In genomic region chr2:145026456-145027072, GRCh38 we compare ENCODE assay signal across 16 cellular contexts.
A peak's percentile ranks its signal among the peaks of the same experiment; 100 is the strongest.
DNase-seq lines count a peak whose midpoint lies in the region; ATAC-seq and TF ChIP-seq lines count a peak whose summit lies in the region.
"Had no signal": no experiment of that assay in that cellular context is flagged by ENCODE, and none has a peak within 500 bp of the region (broad histone marks: within the 10 kb centered on the region; RNA-seq: fewer than 3 reads in every experiment).

No MANE protein-coding gene starts in this region.

- no peaks in the 10 kb centered on the region for H3K79me1 ChIP-seq in H9 (ENCODE audit: insufficient read depth, low read depth, low read length, poor library complexity, severe bottlenecking)

- H3K9me3 ChIP-seq in DND-41 (ENCODE audit: insufficient read depth, low read length, severe bottlenecking) (no peaks in the 10 kb centered on the region), H9 (ENCODE audit: control insufficient read depth, low read depth, low read length) (no peaks in the 10 kb centered on the region)
- H3K9me3 ChIP-seq in CD8-positive, alpha-beta memory T cell (ENCODE audit: low read length): no peaks in the 10 kb centered on the region
- H3K9me3 ChIP-seq: BLaER1 treated with 17β-estradiol and CSF1 and Interleukin-3, amounts not matched to agents 10 nM and 100 nM; MG63; SJSA1 had no signal

- no peak overlapping the region for H2BK120ac ChIP-seq in H9 (ENCODE audit: low read depth, low read length, poor library complexity, severe bottlenecking)

- DNase-seq in DND-41: no peak
- peak; percentile 71 for DNase-seq in RPMI7951 (ENCODE audit: low read depth)
- DNase-seq in foreskin melanocyte: peak; percentile 90
- DNase-seq in osteocyte (ENCODE audit: extremely low spot score, unreplicated experiment): no peak
- DNase-seq in natural killer cell: no peak
- DNase-seq in H9: no peak
- no peak for DNase-seq in CD8-positive, alpha-beta memory T cell
- DNase-seq: COR-L47, DMS53, MG63, NCI-H1105, NCI-H1694 treated with DMSO at 0.1 percent for 48 hours, NCI-H69 had no signal

- H3K27me3 ChIP-seq in DND-41 (ENCODE audit: insufficient read depth, low read length, poor library complexity) (no peaks in the 10 kb centered on the region), H9 (ENCODE audit: insufficient read depth, low read length) (no peaks in the 10 kb centered on the region)
- no peaks in the 10 kb centered on the region for H3K27me3 ChIP-seq in CD8-positive, alpha-beta memory T cell (ENCODE audit: insufficient read depth, low read length, poor library complexity, severe bottlenecking)
- H3K27me3 ChIP-seq: BLaER1 treated with 17β-estradiol and CSF1 and Interleukin-3, amounts not matched to agents 10 nM and 100 nM; MG63; SJSA1 had no signal

- peaks cover 82% of the 10 kb centered on the region for H3K4me1 Mint-ChIP-seq in osteocyte (ENCODE audit: unreplicated experiment)
- H3K4me1 Mint-ChIP-seq in natural killer cell: peaks cover 6 to 9% of the 10 kb centered on the region in 2 donors
- H3K4me1 Mint-ChIP-seq in H9: peaks cover 13% of the 10 kb centered on the region in 2 experiments
- H3K4me1 Mint-ChIP-seq in CD8-positive, alpha-beta memory T cell: no peaks in the 10 kb centered on the region

- H3K4me1 ChIP-seq in DND-41 (ENCODE audit: insufficient read depth, low read length) (peaks cover 10% of the 10 kb centered on the region; the same call in 1 of the 2 replicates), H9 (ENCODE audit: insufficient read depth, low read length) (peaks cover 2% of the 10 kb centered on the region; the same call in 1 of the 2 replicates)
- no peaks in the 10 kb centered on the region for H3K4me1 ChIP-seq in CD8-positive, alpha-beta memory T cell (ENCODE audit: insufficient read depth, low read length)
- H3K4me1 ChIP-seq: SJSA1 had no signal

- no peak overlapping the region for H2BK15ac ChIP-seq in H9 (ENCODE audit: low read depth, low read length)

- no peak overlapping the region for H3K4me3 ChIP-seq in DND-41 (ENCODE audit: low read depth in 1 of 2, low read length in 2 of 2)
- H3K4me3 ChIP-seq in CD8-positive, alpha-beta memory T cell (ENCODE audit: low read length): no peak overlapping the region
- H3K4me3 ChIP-seq: BLaER1 treated with 17β-estradiol and CSF1 and Interleukin-3, amounts not matched to agents 10 nM and 100 nM; GM12878; MG63; SJSA1 had no signal

- no peaks in the 10 kb centered on the region for H3K27me3 Mint-ChIP-seq in osteocyte (ENCODE audit: unreplicated experiment)
- peaks cover 5 to 8% of the 10 kb centered on the region in 2 donors for H3K27me3 Mint-ChIP-seq in natural killer cell (ENCODE audit: low read depth in 2 of 2)
- no peaks in the 10 kb centered on the region for H3K27me3 Mint-ChIP-seq in H9 (ENCODE audit: low read depth)
- H3K27me3 Mint-ChIP-seq in CD8-positive, alpha-beta memory T cell: peaks cover 2 to 12% of the 10 kb centered on the region in 2 donors

- peak overlapping the region; percentile 94 for H3K27ac Mint-ChIP-seq in osteocyte (ENCODE audit: unreplicated experiment)
- H3K27ac Mint-ChIP-seq in natural killer cell: no peak overlapping the region
- peak overlapping the region in 1 of 3 experiments; percentile 58; a peak in 1 of 7 replicates for H3K27ac Mint-ChIP-seq in H9
- H3K27ac Mint-ChIP-seq in CD8-positive, alpha-beta memory T cell: no peak overlapping the region

- H3K56ac ChIP-seq in H9 (ENCODE audit: insufficient read length, low read depth, low read length): no peak overlapping the region

- H3K27ac ChIP-seq in DND-41 (ENCODE audit: low read length) (no peak overlapping the region), H9 (ENCODE audit: insufficient read length, low read depth, low read length) (no peak overlapping the region)
- H3K27ac ChIP-seq in CD8-positive, alpha-beta memory T cell (ENCODE audit: low read depth, low read length): no peak overlapping the region
- H3K27ac ChIP-seq: BLaER1 treated with 17β-estradiol and CSF1 and Interleukin-3, amounts not matched to agents 10 nM and 100 nM; SJSA1 had no signal

- H2AK5ac ChIP-seq in H9 (ENCODE audit: insufficient read length, low read length): no peak overlapping the region

- H3K9me3 Mint-ChIP-seq in osteocyte (ENCODE audit: unreplicated experiment) (no peaks in the 10 kb centered on the region), natural killer cell (no peaks in the 10 kb centered on the region), H9 (no peaks in the 10 kb centered on the region)
- H3K9me3 Mint-ChIP-seq in CD8-positive, alpha-beta memory T cell: peaks cover 0 to 2% (median 0%) of the 10 kb centered on the region in 5 donors

- POLR2A ChIA-PET in CD8-positive, alpha-beta memory T cell (lab: Charles Lee): no interaction called here

- H3K79me2 ChIP-seq in DND-41 (ENCODE audit: insufficient read depth, low read length) (no peaks in the 10 kb centered on the region), H9 (ENCODE audit: insufficient read depth, low read length) (no peaks in the 10 kb centered on the region)

- no peak overlapping the region for H3K14ac ChIP-seq in H9 (ENCODE audit: insufficient read depth, low read length)

- H3K4ac ChIP-seq in H9 (ENCODE audit: low read depth, low read length): no peak overlapping the region

- H3K23ac ChIP-seq in H9 (ENCODE audit: insufficient read length, low read depth, low read length): no peak overlapping the region

- H3K36me3 Mint-ChIP-seq in osteocyte (ENCODE audit: unreplicated experiment) (no peaks in the 10 kb centered on the region), natural killer cell (no peaks in the 10 kb centered on the region), H9 (ENCODE audit: insufficient read depth in 1 of 3, low read depth in 3 of 3) (no peaks in the 10 kb centered on the region)
- peaks cover 0 to 4% (median 0%) of the 10 kb centered on the region in 3 donors for H3K36me3 Mint-ChIP-seq in CD8-positive, alpha-beta memory T cell

- no peak overlapping the region for H2BK5ac ChIP-seq in H9 (ENCODE audit: insufficient read length, low read length)

- no peaks in the 10 kb centered on the region for H3K23me2 ChIP-seq in H9 (ENCODE audit: insufficient read length, low read depth, low read length, poor library complexity, severe bottlenecking)

- no peak overlapping the region for H4K91ac ChIP-seq in H9 (ENCODE audit: insufficient read length, low read depth, low read length)

- no peak overlapping the region for H2AFZ ChIP-seq in DND-41 (ENCODE audit: low read depth, low read length)
- H2AFZ ChIP-seq in H9 (ENCODE audit: low read length): no peak overlapping the region

- H3T11ph ChIP-seq in H9 (ENCODE audit: low read length): no peak overlapping the region

- H4K20me1 ChIP-seq in DND-41 (ENCODE audit: insufficient read depth, low read length) (no peaks in the 10 kb centered on the region), H9 (ENCODE audit: control insufficient read depth, insufficient read depth, insufficient read length) (no peaks in the 10 kb centered on the region)
- H4K20me1 ChIP-seq: BLaER1 treated with 17β-estradiol and CSF1 and Interleukin-3, amounts not matched to agents 10 nM and 100 nM had no signal

- H3K4me2 ChIP-seq in DND-41 (ENCODE audit: insufficient read depth, low read length) (no peak overlapping the region), H9 (ENCODE audit: insufficient read depth, insufficient read length, low read length) (no peak overlapping the region)
- H3K4me2 ChIP-seq: BLaER1 treated with 17β-estradiol and CSF1 and Interleukin-3, amounts not matched to agents 10 nM and 100 nM had no signal

- CTCF ChIA-PET in CD8-positive, alpha-beta memory T cell (lab: Charles Lee): no interaction called here

- peak; percentile 56; the same call in 1 of the 3 replicates for ATAC-seq in DND-41 (ENCODE audit: insufficient read depth, low read depth)
- no peak for ATAC-seq in natural killer cell
- ATAC-seq: GM12878 had no signal

- H4K8ac ChIP-seq in H9 (replicated peaks; ENCODE audit: insufficient read length, low read depth, low read length): no peak overlapping the region

- intact Hi-C loops in natural killer cell (cut with micrococcal nuclease): no loop called here

- TF ChIP-seq CTCF in DND-41 (IDR thresholded peaks at IDR 0.05; ENCODE audit: borderline replicate concordance, extremely low read depth, low read length, poor library complexity, severe bottlenecking): no peak
- TF ChIP-seq CTCF in osteocyte (IDR thresholded peaks at IDR 0.05): no peak
- TF ChIP-seq CTCF in natural killer cell (IDR thresholded peaks at IDR 0.05): no peak
- TF ChIP-seq CTCF in H9 (conservative IDR thresholded peaks at IDR 0.05): no peak

- WGBS in H9 (ENCODE audit: extremely low coverage, insufficient read length, low lambda C conversion rate): no CpG with 5 or more reads among the region's 8 CpGs

- H3K4me3 Mint-ChIP-seq in osteocyte (ENCODE audit: unreplicated experiment): peak overlapping the region; percentile 40
- H3K4me3 Mint-ChIP-seq in natural killer cell: no peak overlapping the region
- H3K4me3 Mint-ChIP-seq in H9: no peak overlapping the region
- no peak overlapping the region for H3K4me3 Mint-ChIP-seq in CD8-positive, alpha-beta memory T cell

- H4K5ac ChIP-seq in H9 (ENCODE audit: insufficient read length, low read depth, low read length): no peak overlapping the region

- no peak overlapping the region for H3K18ac ChIP-seq in H9 (ENCODE audit: insufficient read length, low read depth, low read length)

- H3K36me3 ChIP-seq in DND-41 (ENCODE audit: insufficient read depth, low read length): no peaks in the 10 kb centered on the region
- H3K36me3 ChIP-seq in CD8-positive, alpha-beta memory T cell (ENCODE audit: insufficient read depth, low read length): no peaks in the 10 kb centered on the region
- H3K36me3 ChIP-seq: BLaER1 treated with 17β-estradiol and CSF1 and Interleukin-3, amounts not matched to agents 10 nM and 100 nM; MG63; SJSA1 had no signal

- no peak overlapping the region for H2BK20ac ChIP-seq in H9 (ENCODE audit: low read depth, low read length, poor library complexity, severe bottlenecking)

- no peak overlapping the region for H2BK12ac ChIP-seq in H9 (ENCODE audit: insufficient read length, low read depth, low read length)

- no peak overlapping the region for H3K9ac ChIP-seq in DND-41 (ENCODE audit: low read depth, low read length)
- no peak overlapping the region for H3K9ac ChIP-seq in H9 (ENCODE audit: extremely low read depth, insufficient read length, low read length)
- H3K9ac ChIP-seq: BLaER1 treated with 17β-estradiol and CSF1 and Interleukin-3, amounts not matched to agents 10 nM and 100 nM had no signal

Comparison
In these comparisons a context has a peak if more than half of its experiments do, and no peak if none do; other contexts are left out.
1. DNase-seq: peak in RPMI7951 (single experiment) and foreskin melanocyte (single experiment); none in DND-41 (single experiment), osteocyte (single experiment), natural killer cell (single experiment), H9 (single experiment) and CD8-positive, alpha-beta memory T cell (0 of 5).